8 cellular contexts compared by ENCODE assay signal in the genomic region with DNA sequence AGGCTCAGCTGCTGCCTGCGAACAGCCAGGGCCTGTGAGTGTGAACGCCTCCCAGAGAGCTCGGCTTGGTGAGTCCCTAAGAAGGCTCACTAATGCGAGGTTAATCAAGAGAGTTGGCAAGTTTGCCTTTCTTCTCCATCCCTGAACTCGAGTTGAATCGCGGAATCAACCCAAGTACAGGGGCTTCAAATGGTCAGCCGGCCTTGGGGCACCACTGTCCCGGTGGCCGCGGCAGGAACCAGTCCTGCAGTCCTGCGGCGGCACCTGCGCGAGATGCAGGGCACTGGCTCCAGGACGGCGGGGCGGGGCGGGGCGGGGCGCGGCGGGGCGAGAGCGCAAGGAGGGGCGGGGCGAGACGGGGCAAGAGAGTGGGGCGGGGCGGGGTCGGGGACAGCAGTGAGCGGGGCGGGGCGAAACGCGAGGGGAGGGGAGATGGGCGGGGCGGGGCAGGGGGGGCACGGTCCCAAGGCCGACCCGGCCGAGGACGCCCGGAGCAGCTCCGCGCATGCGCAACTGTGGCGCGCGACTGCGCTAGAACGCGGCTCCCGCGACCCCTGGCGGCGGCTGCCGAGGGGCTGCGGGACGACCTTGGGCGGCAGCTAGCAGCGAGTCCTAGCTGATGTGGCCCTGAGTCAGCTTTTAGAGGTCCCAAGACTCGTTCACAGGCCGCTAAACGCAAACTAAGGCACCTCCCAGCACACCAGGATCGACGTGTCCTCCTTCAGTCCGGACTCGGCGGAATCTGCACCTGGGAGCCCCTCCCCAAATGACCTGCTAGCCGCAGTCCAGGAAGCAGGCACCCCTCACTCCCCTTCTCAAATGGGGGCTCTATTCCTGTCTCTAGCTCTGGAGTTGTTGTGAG. TPM values are rescaled to one million over a fixed set of nuclear protein-coding genes. Genes with fewer than 3 reads are reported as not detected.
DNase-seq lines count a peak whose midpoint lies in the region; ATAC-seq lines count a peak whose summit lies in the region.

No MANE protein-coding gene starts in this region.

- peaks cover 11 to 15% (median 12%) of the 10 kb centered on the region in 5 donors for H3K9me3 Mint-ChIP-seq in CD8-positive, alpha-beta memory T cell

- H3K4me1 ChIP-seq in CD8-positive, alpha-beta memory T cell (ENCODE audit: insufficient read depth, low read length) = peaks cover 16% of the 10 kb centered on the region
- H3K4me1 ChIP-seq in effector memory CD4-positive, alpha-beta T cell (ENCODE audit: control insufficient read depth, insufficient read depth, low read length, poor library complexity, severe bottlenecking) = peaks cover 15% of the 10 kb centered on the region
- H3K4me1 ChIP-seq in mesendoderm (ENCODE audit: control insufficient read depth, low read depth, low read length) = no peaks in the 10 kb centered on the region

- H3K4ac ChIP-seq in mesendoderm (ENCODE audit: low read depth, low read length) = no peak overlapping the region

- peak overlapping the region; percentile 43 for H3K27ac ChIP-seq in CD8-positive, alpha-beta memory T cell (ENCODE audit: low read depth, low read length)
- peak overlapping the region; percentile 68 for H3K27ac ChIP-seq in effector memory CD4-positive, alpha-beta T cell (ENCODE audit: insufficient read depth, low read length, poor library complexity, severe bottlenecking)
- no peak overlapping the region for H3K27ac ChIP-seq in mesendoderm (ENCODE audit: low read depth, low read length)

- peaks cover 6% of the 10 kb centered on the region for H3K9me3 ChIP-seq in CD8-positive, alpha-beta memory T cell (ENCODE audit: low read length)
- H3K9me3 ChIP-seq in effector memory CD4-positive, alpha-beta T cell (ENCODE audit: control insufficient read depth, low read length) = no peaks in the 10 kb centered on the region

- H3K36me3 Mint-ChIP-seq in CD8-positive, alpha-beta memory T cell = peaks cover 0 to 17% (median 0%) of the 10 kb centered on the region in 3 donors

- H3K4me1 Mint-ChIP-seq in CD8-positive, alpha-beta memory T cell = peaks cover 5 to 17% (median 12%) of the 10 kb centered on the region in 3 donors

- no peak overlapping the region for H2AK5ac ChIP-seq in mesendoderm (ENCODE audit: low read length)

- no peaks in the 10 kb centered on the region for H3K27me3 ChIP-seq in CD8-positive, alpha-beta memory T cell (ENCODE audit: insufficient read depth, low read length, poor library complexity, severe bottlenecking)
- no peaks in the 10 kb centered on the region for H3K27me3 ChIP-seq in effector memory CD4-positive, alpha-beta T cell (replicated peaks; ENCODE audit: control insufficient read depth, insufficient read depth, low read length, poor library complexity, severe bottlenecking)
- no peaks in the 10 kb centered on the region for H3K27me3 ChIP-seq in mesendoderm (ENCODE audit: insufficient read depth, low read length, poor library complexity)

- peak; percentile 81 for ATAC-seq in GM19452 (IDR thresholded peaks at IDR 0.05; ENCODE audit: unreplicated experiment)

- no peak overlapping the region for H2BK15ac ChIP-seq in mesendoderm (replicated peaks; ENCODE audit: low read depth)

- no peak overlapping the region for H2BK5ac ChIP-seq in mesendoderm (ENCODE audit: low read length)

- CTCF ChIA-PET in CD8-positive, alpha-beta memory T cell (lab: Charles Lee) = interaction anchor here (0.6 to 3.1 kb wide), 28 partner anchors 8 to 817 kb away, joined by 3 to 12 read pairs (median 3); a partner anchor contains a TSS

- H3K9ac ChIP-seq in mesendoderm (ENCODE audit: low read length) = peak overlapping the region; percentile 66

- no peak overlapping the region for H2BK120ac ChIP-seq in mesendoderm (ENCODE audit: low read depth, low read length)

- no peaks in the 10 kb centered on the region for H3K36me3 ChIP-seq in CD8-positive, alpha-beta memory T cell (ENCODE audit: insufficient read depth, low read length)
- no peaks in the 10 kb centered on the region for H3K36me3 ChIP-seq in effector memory CD4-positive, alpha-beta T cell (ENCODE audit: control insufficient read depth, insufficient read depth, low read length)
- no peaks in the 10 kb centered on the region for H3K36me3 ChIP-seq in mesendoderm (ENCODE audit: control insufficient read depth, insufficient read depth, low read length)

- POLR2A ChIA-PET in CD8-positive, alpha-beta memory T cell (lab: Charles Lee) = interaction anchor here (0.6 to 1.6 kb wide), 6 partner anchors 302 to 502 kb away, joined by 3 to 10 read pairs (median 4); a partner anchor contains a TSS

- H3K27me3 Mint-ChIP-seq in CD8-positive, alpha-beta memory T cell = peaks cover 5 to 21% of the 10 kb centered on the region in 2 donors

- H4K5ac ChIP-seq in mesendoderm (ENCODE audit: low read length) = no peak overlapping the region

- WGBS in mesendoderm (ENCODE audit: extremely low coverage, insufficient coverage, low lambda C conversion rate) = no CpG with 5 or more reads among the region's 71 CpGs

- peak overlapping the region; percentile 81 for H3K56ac ChIP-seq in mesendoderm (ENCODE audit: low read length)

- H3K4me3 Mint-ChIP-seq in CD8-positive, alpha-beta memory T cell = peak overlapping the region; percentile 76 to 91 (median 83)

- no peak overlapping the region for H4K8ac ChIP-seq in mesendoderm (ENCODE audit: low read depth, low read length)

- H3K4me2 ChIP-seq in mesendoderm (ENCODE audit: low read length) = peak overlapping the region; percentile 62

- peak; percentile 92 to 96 (median 93) for DNase-seq in CD8-positive, alpha-beta memory T cell
- peak; percentile 94 for DNase-seq in HK-2 (ENCODE audit: unreplicated experiment)
- DNase-seq in NCI-H82 (lab: John Stamatoyannopoulos, UW) = peak; percentile 90
- peak; percentile 79 to 92 for DNase-seq in activated CD8-positive, alpha-beta memory T cell treated with anti-CD3 and anti-CD28 coated beads for 1 hour (ENCODE audit: extremely low read depth in 1 of 2, low read depth in 1 of 2)
- peak; percentile 91 to 93 (median 91) for DNase-seq in effector memory CD4-positive, alpha-beta T cell
- DNase-seq in mesendoderm = peak; percentile 93
- peak; percentile 93 for DNase-seq in stimulated activated CD8-positive, alpha-beta memory T cell treated with anti-CD3 and anti-CD28 coated beads, Interleukin-12 subunit alpha, Interleukin-12 subunit beta, amount 100 ng/mL, for 4 hours (ENCODE audit: low read depth)

- no peak overlapping the region for H3K18ac ChIP-seq in mesendoderm (ENCODE audit: low read length)

- no peak overlapping the region for H3K23ac ChIP-seq in mesendoderm (ENCODE audit: low read length)

- H3K27ac Mint-ChIP-seq in CD8-positive, alpha-beta memory T cell = peak overlapping the region in 7 of 8 donors; percentile 68 to 91 (median 83)

- H3K79me1 ChIP-seq in mesendoderm (ENCODE audit: low read length) = no peaks in the 10 kb centered on the region

- H3K79me2 ChIP-seq in mesendoderm (ENCODE audit: control insufficient read depth, insufficient read depth, low read length) = no peaks in the 10 kb centered on the region

- peak overlapping the region; percentile 79 for H3K4me3 ChIP-seq in CD8-positive, alpha-beta memory T cell (ENCODE audit: low read length)
- peak overlapping the region; percentile 65 for H3K4me3 ChIP-seq in effector memory CD4-positive, alpha-beta T cell (ENCODE audit: insufficient read depth, low read depth, low read length, poor library complexity, severe bottlenecking)
- H3K4me3 ChIP-seq in mesendoderm (ENCODE audit: low read length) = no peak overlapping the region

RNA-seq across cellular contexts. Expression of a gene that starts 58.0 kb away (rescaled TPM):
- 1 to 10 TPM; 5.2 to 5.8 TPM for total RNA-seq in CD8-positive, alpha-beta memory T cell
- polyA plus RNA-seq in CD8-positive, alpha-beta memory T cell = 1.7 TPM
- 15.6 TPM for polyA plus RNA-seq in mesendoderm (2013, experiment 1 of 2)
- polyA plus RNA-seq in mesendoderm (2013, experiment 2 of 2) = 17.0 TPM
